In genomic region chr12:109744991-109745942, GRCh38 we compare ENCODE assay signal across 12 cellular contexts. TPM values are rescaled to one million over a fixed set of nuclear protein-coding genes. Genes with fewer than 3 reads are reported as not detected.
DNase-seq lines count a peak whose midpoint lies in the region; ATAC-seq and TF ChIP-seq lines count a peak whose summit lies in the region.
"Had no signal": no experiment of that assay in that cellular context is flagged by ENCODE, and none has a peak within 500 bp of the region (broad histone marks: within the 10 kb centered on the region; RNA-seq: fewer than 3 reads in every experiment).

No MANE protein-coding gene starts in this region.

- H3K4me2 ChIP-seq in SK-N-SH (no peak overlapping the region), smooth muscle cell (no peak overlapping the region)

- H3K9me2 ChIP-seq in SK-N-SH, result no peaks in the 10 kb centered on the region

- H3K9me3 ChIP-seq in SK-N-SH (no peaks in the 10 kb centered on the region), body of pancreas (no peaks in the 10 kb centered on the region), ovary (no peaks in the 10 kb centered on the region), smooth muscle cell (replicated peaks; ENCODE audit: low read depth) (no peaks in the 10 kb centered on the region)

- H2AFZ ChIP-seq in SK-N-SH (ENCODE audit: low read depth) (no peak overlapping the region), smooth muscle cell (ENCODE audit: low read depth) (no peak overlapping the region)

- intact Hi-C loops in body of pancreas (cut with DNase I), result no loop called here
- intact Hi-C loops in ovary (cut with DNase I), result no loop called here

- no peaks in the 10 kb centered on the region for H3K9me3 Mint-ChIP-seq in effector memory CD8-positive, alpha-beta T cell
- H3K9me3 Mint-ChIP-seq: activated CD4-positive, alpha-beta memory T cell treated with anti-CD3 and anti-CD28 coated beads for 36 hours; activated naive CD4-positive, alpha-beta T cell treated with anti-CD3 and anti-CD28 coated beads, Interleukin-2, amount 50 U/mL, for 24 hours had no signal

- no peaks in the 10 kb centered on the region for H3K4me1 Mint-ChIP-seq in effector memory CD8-positive, alpha-beta T cell (ENCODE audit: low read depth in 2 of 2)
- H3K4me1 Mint-ChIP-seq: activated naive CD4-positive, alpha-beta T cell treated with anti-CD3 and anti-CD28 coated beads, Interleukin-2, amount 50 U/mL, for 24 hours had no signal

- peaks cover 0 to 9% of the 10 kb centered on the region in 2 donors for H3K27me3 Mint-ChIP-seq in effector memory CD8-positive, alpha-beta T cell
- H3K27me3 Mint-ChIP-seq: activated naive CD4-positive, alpha-beta T cell treated with anti-CD3 and anti-CD28 coated beads, Interleukin-2, amount 50 U/mL, for 24 hours had no signal

- H3K27ac Mint-ChIP-seq in effector memory CD8-positive, alpha-beta T cell, result no peak overlapping the region
- H3K27ac Mint-ChIP-seq: activated CD4-positive, alpha-beta memory T cell treated with anti-CD3 and anti-CD28 coated beads for 36 hours; activated naive CD4-positive, alpha-beta T cell treated with anti-CD3 and anti-CD28 coated beads, Interleukin-2, amount 50 U/mL, for 24 hours had no signal

- H3K4me3 ChIP-seq in SK-N-SH (ENCODE audit: low read depth in 2 of 2, low read length in 1 of 2) (no peak overlapping the region), NB4 (ENCODE audit: low read depth, low read length) (no peak overlapping the region), body of pancreas (no peak overlapping the region), ovary (no peak overlapping the region), smooth muscle cell (no peak overlapping the region)

- TF ChIP-seq EP300 in SK-N-SH (IDR thresholded peaks at IDR 0.05; ENCODE audit: borderline replicate concordance in 1 of 2, low read depth in 1 of 2, low read length in 1 of 2), result no peak
- TF ChIP-seq EP300 in ovary (IDR thresholded peaks at IDR 0.05), result no peak

- TF ChIP-seq CTCF in SK-N-SH (IDR thresholded peaks at IDR 0.05) (no peak), NB4 (IDR thresholded peaks at IDR 0.05; ENCODE audit: low read depth, low read length) (no peak), body of pancreas (IDR thresholded peaks at IDR 0.05) (no peak), ovary (IDR thresholded peaks at IDR 0.05) (no peak), smooth muscle cell (IDR thresholded peaks at IDR 0.05; ENCODE audit: borderline replicate concordance, insufficient read depth, poor library complexity, severe bottlenecking) (no peak)

- H3K27ac ChIP-seq in SK-N-SH (ENCODE audit: low read depth in 2 of 2, low read length in 1 of 2) (peak overlapping the region in 1 of 2 experiments; percentile 74; a peak in 2 of 4 replicates), body of pancreas (peak overlapping the region; percentile 40 to 77 (median 58)), ovary (no peak overlapping the region), smooth muscle cell (ENCODE audit: low read depth) (no peak overlapping the region)

- peaks cover 4% of the 10 kb centered on the region for H3K36me3 Mint-ChIP-seq in effector memory CD8-positive, alpha-beta T cell (ENCODE audit: insufficient read depth)
- H3K36me3 Mint-ChIP-seq: activated CD4-positive, alpha-beta memory T cell treated with anti-CD3 and anti-CD28 coated beads for 36 hours; activated naive CD4-positive, alpha-beta T cell treated with anti-CD3 and anti-CD28 coated beads, Interleukin-2, amount 50 U/mL, for 24 hours had no signal

- no peak for TF ChIP-seq RAD21 in SK-N-SH (IDR thresholded peaks at IDR 0.05; ENCODE audit: low read length)

- H3K79me2 ChIP-seq in SK-N-SH (ENCODE audit: insufficient read depth), result no peaks in the 10 kb centered on the region
- no peaks in the 10 kb centered on the region for H3K79me2 ChIP-seq in smooth muscle cell (ENCODE audit: low read depth)

- H3K36me3 ChIP-seq in SK-N-SH (replicated peaks in 1 of 2; ENCODE audit: control insufficient read depth in 1 of 2, insufficient read depth in 2 of 2, low read length in 1 of 2) (no peaks in the 10 kb centered on the region), body of pancreas (replicated peaks in 1 of 2; ENCODE audit: insufficient read depth in 1 of 2, low read depth in 2 of 2) (no peaks in the 10 kb centered on the region), ovary (no peaks in the 10 kb centered on the region), smooth muscle cell (ENCODE audit: low read depth) (no peaks in the 10 kb centered on the region)

- CTCF ChIA-PET in SK-N-SH (lab: Yijun Ruan, JAX), result interaction anchor here (0.6 to 2.2 kb wide), 6 partner anchors 17 to 771 kb away, joined by 3 to 6 read pairs (median 3); no protein-coding TSS in a partner anchor

- DNase-seq in SK-N-SH (peak; percentile 4), NB4 (ENCODE audit: low read depth) (peak; percentile 61), body of pancreas (peak; percentile 44 to 75 (median 66)), ovary (peak in 4 of 5 donors; percentile 13 to 35 (median 20)), AML-193 (lab: John Stamatoyannopoulos, UW) (no peak), smooth muscle cell (lab: John Stamatoyannopoulos, UW; ENCODE audit: unreplicated experiment) (no peak)
- no peak for DNase-seq in effector memory CD8-positive, alpha-beta T cell
- DNase-seq: activated CD4-positive, alpha-beta memory T cell treated with anti-CD3 and anti-CD28 coated beads for 36 hours; NCI-H187; stimulated activated CD4-positive, alpha-beta T cell treated with anti-CD3 and anti-CD28 coated beads, Interleukin-12 subunit alpha, Interleukin-12 subunit beta, amount 100 ng/mL, for 4 hours had no signal

- no peaks in the 10 kb centered on the region for H4K20me1 ChIP-seq in SK-N-SH (ENCODE audit: insufficient read depth)
- H4K20me1 ChIP-seq in smooth muscle cell (ENCODE audit: low read depth), result peaks cover 6% of the 10 kb centered on the region

- no peak overlapping the region for H3K9ac ChIP-seq in SK-N-SH
- H3K9ac ChIP-seq in smooth muscle cell (ENCODE audit: low read depth), result no peak overlapping the region

- WGBS in SK-N-SH (ENCODE audit: low lambda C conversion rate), result 66% methylated on average over 8 of the region's 8 CpGs
- 45 to 54% methylated on average over 8 of the region's 8 CpGs for WGBS in body of pancreas, 2 donors
- 26 to 43% (median 38%) methylated on average over 8 of the region's 8 CpGs for WGBS in ovary, 3 donors
- WGBS in smooth muscle cell (ENCODE audit: low lambda C conversion rate), result 95% methylated on average over 8 of the region's 8 CpGs

- TF ChIP-seq POLR2A in NB4 (IDR thresholded peaks at IDR 0.05; ENCODE audit: extremely low read depth, insufficient read length) (no peak), body of pancreas (IDR thresholded peaks at IDR 0.05) (no peak), ovary (IDR thresholded peaks at IDR 0.05) (no peak)

- POLR2A ChIA-PET in SK-N-SH (lab: Yijun Ruan, JAX), result interaction anchor here (0.9 to 1.2 kb wide), 2 partner anchors 9 to 141 kb away, joined by 3 read pairs; no protein-coding TSS in a partner anchor

- H3K27me3 ChIP-seq in SK-N-SH (ENCODE audit: insufficient read depth) (no peaks in the 10 kb centered on the region), body of pancreas (no peaks in the 10 kb centered on the region), ovary (no peaks in the 10 kb centered on the region), smooth muscle cell (ENCODE audit: low read depth) (no peaks in the 10 kb centered on the region)

- H3K4me1 ChIP-seq in SK-N-SH (ENCODE audit: control insufficient read depth in 1 of 2, insufficient read depth in 2 of 2, low read depth in 1 of 2, low read length in 1 of 2) (peaks cover 0 to 61% of the 10 kb centered on the region in 2 experiments; a peak in 2 of 4 replicates), body of pancreas (peaks cover 52% of the 10 kb centered on the region), ovary (ENCODE audit: insufficient read depth) (peaks cover 9% of the 10 kb centered on the region), smooth muscle cell (ENCODE audit: low read depth) (no peaks in the 10 kb centered on the region)

- ATAC-seq in SK-N-SH treated with all-trans-retinoic acid at 6 μM for 48 hours (no peak), body of pancreas (peak; percentile 76)
- no peak for ATAC-seq in effector memory CD8-positive, alpha-beta T cell (replicated peaks)

- H3F3A ChIP-seq in SK-N-SH (replicated peaks; ENCODE audit: insufficient read depth) (peaks cover 3% of the 10 kb centered on the region), smooth muscle cell (ENCODE audit: low read depth) (no peaks in the 10 kb centered on the region)

- no peak overlapping the region for H3K4me3 Mint-ChIP-seq in effector memory CD8-positive, alpha-beta T cell
- H3K4me3 Mint-ChIP-seq: activated CD4-positive, alpha-beta memory T cell treated with anti-CD3 and anti-CD28 coated beads for 36 hours; activated naive CD4-positive, alpha-beta T cell treated with anti-CD3 and anti-CD28 coated beads, Interleukin-2, amount 50 U/mL, for 24 hours had no signal

TF ChIP-seq in SK-N-SH, 30 proteins besides CTCF, POLR2A, EP300 and RAD21 (continues in another document):
- TF ChIP-seq POLR2AphosphoS5 (IDR thresholded peaks at IDR 0.05; ENCODE audit: low read depth, low read length) (no peak), GATA2 (CRISPR knock-in tag; IDR thresholded peaks at IDR 0.05) (no peak), RXRA (IDR thresholded peaks at IDR 0.05; ENCODE audit: borderline replicate concordance, low read depth) (no peak), SMC3 (IDR thresholded peaks at IDR 0.05; ENCODE audit: low read depth, low read length) (no peak), FOSL2 (IDR thresholded peaks at IDR 0.05; ENCODE audit: borderline replicate concordance, low read depth) (no peak)

TF ChIP-seq in SK-N-SH treated with all-trans-retinoic acid at 6 μM for 48 hours, 23 proteins besides CTCF, POLR2A, EP300 and RAD21 (continues in another document):
- TF ChIP-seq CSRNP3 (CRISPR knock-in tag; IDR thresholded peaks at IDR 0.05), result no peak
- no peak for TF ChIP-seq CSDC2 (CRISPR knock-in tag; IDR thresholded peaks at IDR 0.05)
- TF ChIP-seq BACH2 (CRISPR knock-in tag; IDR thresholded peaks at IDR 0.05; ENCODE audit: borderline replicate concordance), result no peak

RNA-seq across cellular contexts. Expression of gene FAM222A, which starts 31.6 kb away (rescaled TPM):
- polyA plus RNA-seq in SK-N-SH (2012; rRNA removed) (1.6 and 4.2 TPM in 2 replicates), ovary (10 to 100 TPM in 1 of 2 donors, 1 to 10 TPM in 1; 4.8 to 11.5 TPM), smooth muscle cell (1.7 and 2.0 TPM in 2 replicates)
- 1.7 and 4.1 TPM in 2 replicates for polyA plus RNA-seq in SK-N-SH (2012; cell fraction: cytosol; rRNA removed)
- polyA plus RNA-seq in SK-N-SH (2012; cell fraction: nucleus; rRNA removed), result 1.6 and 3.1 TPM in 2 replicates
- total RNA-seq in body of pancreas (10 to 100 TPM in 1 of 2 donors, 1 to 10 TPM in 1; 8.0 to 16.2 TPM), ovary (10 to 100 TPM in 5 of 7 donors, 1 to 10 TPM in 2; 7.2 to 28.4 (median 15.3) TPM), smooth muscle cell (0.85 TPM in 2 replicates)

Comparison
In these comparisons a context has a peak if more than half of its experiments do, and no peak if none do; other contexts are left out.
1. DNase-seq: peak in SK-N-SH (single experiment), NB4 (single experiment), body of pancreas (4 of 4) and ovary (4 of 5); none in AML-193 (0 of 2), effector memory CD8-positive, alpha-beta T cell (0 of 3) and smooth muscle cell (single experiment).
2. H3K27ac ChIP-seq: peak in body of pancreas (4 of 4); none in ovary (0 of 2) and smooth muscle cell (single experiment).